1 cellular context compared by ENCODE assay signal in the genomic region with DNA sequence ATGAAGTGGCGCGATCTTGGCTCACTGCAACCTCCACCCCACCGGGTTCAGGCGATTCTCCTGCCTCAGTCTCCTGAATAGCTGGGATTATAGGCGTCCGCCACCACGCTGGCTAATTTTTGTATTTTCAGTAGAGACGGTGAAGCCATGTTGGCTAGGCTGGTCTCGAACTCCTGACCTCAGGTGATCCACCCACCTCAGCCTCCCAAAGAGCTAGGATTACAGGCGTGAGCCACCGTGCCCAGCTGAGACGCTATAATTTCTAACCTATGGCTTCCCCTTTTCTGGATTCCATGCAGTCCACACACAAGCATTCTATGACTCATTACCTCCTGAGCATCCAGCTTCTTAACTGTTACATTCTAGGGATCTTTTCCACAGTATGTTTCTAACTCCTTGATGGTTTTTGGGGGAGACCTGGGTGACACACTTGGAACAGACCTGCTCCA.
TF ChIP-seq lines count a peak whose summit lies in the region.

No MANE protein-coding gene starts in this region.

TF ChIP-seq in SK-N-SH treated with all-trans-retinoic acid at 6 μM for 48 hours, 23 proteins besides CTCF, POLR2A, EP300 and RAD21 (continued from another document):
- TF ChIP-seq, protein P1, sequence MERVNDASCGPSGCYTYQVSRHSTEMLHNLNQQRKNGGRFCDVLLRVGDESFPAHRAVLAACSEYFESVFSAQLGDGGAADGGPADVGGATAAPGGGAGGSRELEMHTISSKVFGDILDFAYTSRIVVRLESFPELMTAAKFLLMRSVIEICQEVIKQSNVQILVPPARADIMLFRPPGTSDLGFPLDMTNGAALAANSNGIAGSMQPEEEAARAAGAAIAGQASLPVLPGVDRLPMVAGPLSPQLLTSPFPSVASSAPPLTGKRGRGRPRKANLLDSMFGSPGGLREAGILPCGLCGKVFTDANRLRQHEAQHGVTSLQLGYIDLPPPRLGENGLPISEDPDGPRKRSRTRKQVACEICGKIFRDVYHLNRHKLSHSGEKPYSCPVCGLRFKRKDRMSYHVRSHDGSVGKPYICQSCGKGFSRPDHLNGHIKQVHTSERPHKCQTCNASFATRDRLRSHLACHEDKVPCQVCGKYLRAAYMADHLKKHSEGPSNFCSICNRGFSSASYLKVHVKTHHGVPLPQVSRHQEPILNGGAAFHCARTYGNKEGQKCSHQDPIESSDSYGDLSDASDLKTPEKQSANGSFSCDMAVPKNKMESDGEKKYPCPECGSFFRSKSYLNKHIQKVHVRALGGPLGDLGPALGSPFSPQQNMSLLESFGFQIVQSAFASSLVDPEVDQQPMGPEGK (CRISPR knock-in tag; IDR thresholded peaks at IDR 0.05; ENCODE audit: borderline replicate concordance): no peak
- no peak for TF ChIP-seq TCF4 (CRISPR knock-in tag; IDR thresholded peaks at IDR 0.05; ENCODE audit: borderline replicate concordance)
- no peak for TF ChIP-seq ZNF8 (CRISPR knock-in tag; IDR thresholded peaks at IDR 0.05)
- no peak for TF ChIP-seq OSR1 (CRISPR knock-in tag; IDR thresholded peaks at IDR 0.05)
- TF ChIP-seq ZNF565 (CRISPR knock-in tag; conservative IDR thresholded peaks at IDR 0.05; ENCODE audit: low read depth): no peak
- TF ChIP-seq BACH2 (CRISPR knock-in tag; IDR thresholded peaks at IDR 0.05; ENCODE audit: borderline replicate concordance): no peak
- no peak for TF ChIP-seq TOX (CRISPR knock-in tag; IDR thresholded peaks at IDR 0.05; ENCODE audit: borderline replicate concordance)
- TF ChIP-seq ARNTL (CRISPR knock-in tag; IDR thresholded peaks at IDR 0.05; ENCODE audit: borderline replicate concordance, low read depth): no peak
- TF ChIP-seq ZC3H10 (CRISPR knock-in tag; IDR thresholded peaks at IDR 0.05): no peak
